Comparison of ENCODE assay signal across 1 cellular context in the genomic region with DNA sequence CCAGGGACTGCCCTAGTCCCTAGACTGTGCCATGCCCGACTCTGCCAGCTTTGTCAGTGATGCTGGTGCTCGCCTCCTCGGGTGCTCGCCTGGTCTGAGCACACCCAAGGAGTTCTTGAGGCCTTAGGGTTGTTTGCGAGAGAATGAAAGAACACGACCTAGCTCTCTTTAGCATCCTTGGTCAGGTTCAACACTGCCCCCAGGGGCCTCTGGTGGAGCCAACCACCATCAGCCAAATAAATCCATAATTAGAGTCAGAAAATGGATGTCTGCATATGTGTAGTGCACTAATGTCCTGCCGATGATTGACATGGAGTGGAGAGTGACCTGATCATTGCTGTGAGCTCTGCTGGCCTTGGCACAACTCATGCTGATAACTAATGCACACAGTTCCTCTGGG.
TF ChIP-seq lines count a peak whose summit lies in the region.

No MANE protein-coding gene starts in this region.

TF ChIP-seq in GM23338, 12 proteins besides CTCF, POLR2A, EP300 and RAD21 (continued from another document):
- TF ChIP-seq, protein P1, sequence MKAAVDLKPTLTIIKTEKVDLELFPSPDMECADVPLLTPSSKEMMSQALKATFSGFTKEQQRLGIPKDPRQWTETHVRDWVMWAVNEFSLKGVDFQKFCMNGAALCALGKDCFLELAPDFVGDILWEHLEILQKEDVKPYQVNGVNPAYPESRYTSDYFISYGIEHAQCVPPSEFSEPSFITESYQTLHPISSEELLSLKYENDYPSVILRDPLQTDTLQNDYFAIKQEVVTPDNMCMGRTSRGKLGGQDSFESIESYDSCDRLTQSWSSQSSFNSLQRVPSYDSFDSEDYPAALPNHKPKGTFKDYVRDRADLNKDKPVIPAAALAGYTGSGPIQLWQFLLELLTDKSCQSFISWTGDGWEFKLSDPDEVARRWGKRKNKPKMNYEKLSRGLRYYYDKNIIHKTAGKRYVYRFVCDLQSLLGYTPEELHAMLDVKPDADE (IDR thresholded peaks at IDR 0.05) = no peak
- TF ChIP-seq, protein P2, sequence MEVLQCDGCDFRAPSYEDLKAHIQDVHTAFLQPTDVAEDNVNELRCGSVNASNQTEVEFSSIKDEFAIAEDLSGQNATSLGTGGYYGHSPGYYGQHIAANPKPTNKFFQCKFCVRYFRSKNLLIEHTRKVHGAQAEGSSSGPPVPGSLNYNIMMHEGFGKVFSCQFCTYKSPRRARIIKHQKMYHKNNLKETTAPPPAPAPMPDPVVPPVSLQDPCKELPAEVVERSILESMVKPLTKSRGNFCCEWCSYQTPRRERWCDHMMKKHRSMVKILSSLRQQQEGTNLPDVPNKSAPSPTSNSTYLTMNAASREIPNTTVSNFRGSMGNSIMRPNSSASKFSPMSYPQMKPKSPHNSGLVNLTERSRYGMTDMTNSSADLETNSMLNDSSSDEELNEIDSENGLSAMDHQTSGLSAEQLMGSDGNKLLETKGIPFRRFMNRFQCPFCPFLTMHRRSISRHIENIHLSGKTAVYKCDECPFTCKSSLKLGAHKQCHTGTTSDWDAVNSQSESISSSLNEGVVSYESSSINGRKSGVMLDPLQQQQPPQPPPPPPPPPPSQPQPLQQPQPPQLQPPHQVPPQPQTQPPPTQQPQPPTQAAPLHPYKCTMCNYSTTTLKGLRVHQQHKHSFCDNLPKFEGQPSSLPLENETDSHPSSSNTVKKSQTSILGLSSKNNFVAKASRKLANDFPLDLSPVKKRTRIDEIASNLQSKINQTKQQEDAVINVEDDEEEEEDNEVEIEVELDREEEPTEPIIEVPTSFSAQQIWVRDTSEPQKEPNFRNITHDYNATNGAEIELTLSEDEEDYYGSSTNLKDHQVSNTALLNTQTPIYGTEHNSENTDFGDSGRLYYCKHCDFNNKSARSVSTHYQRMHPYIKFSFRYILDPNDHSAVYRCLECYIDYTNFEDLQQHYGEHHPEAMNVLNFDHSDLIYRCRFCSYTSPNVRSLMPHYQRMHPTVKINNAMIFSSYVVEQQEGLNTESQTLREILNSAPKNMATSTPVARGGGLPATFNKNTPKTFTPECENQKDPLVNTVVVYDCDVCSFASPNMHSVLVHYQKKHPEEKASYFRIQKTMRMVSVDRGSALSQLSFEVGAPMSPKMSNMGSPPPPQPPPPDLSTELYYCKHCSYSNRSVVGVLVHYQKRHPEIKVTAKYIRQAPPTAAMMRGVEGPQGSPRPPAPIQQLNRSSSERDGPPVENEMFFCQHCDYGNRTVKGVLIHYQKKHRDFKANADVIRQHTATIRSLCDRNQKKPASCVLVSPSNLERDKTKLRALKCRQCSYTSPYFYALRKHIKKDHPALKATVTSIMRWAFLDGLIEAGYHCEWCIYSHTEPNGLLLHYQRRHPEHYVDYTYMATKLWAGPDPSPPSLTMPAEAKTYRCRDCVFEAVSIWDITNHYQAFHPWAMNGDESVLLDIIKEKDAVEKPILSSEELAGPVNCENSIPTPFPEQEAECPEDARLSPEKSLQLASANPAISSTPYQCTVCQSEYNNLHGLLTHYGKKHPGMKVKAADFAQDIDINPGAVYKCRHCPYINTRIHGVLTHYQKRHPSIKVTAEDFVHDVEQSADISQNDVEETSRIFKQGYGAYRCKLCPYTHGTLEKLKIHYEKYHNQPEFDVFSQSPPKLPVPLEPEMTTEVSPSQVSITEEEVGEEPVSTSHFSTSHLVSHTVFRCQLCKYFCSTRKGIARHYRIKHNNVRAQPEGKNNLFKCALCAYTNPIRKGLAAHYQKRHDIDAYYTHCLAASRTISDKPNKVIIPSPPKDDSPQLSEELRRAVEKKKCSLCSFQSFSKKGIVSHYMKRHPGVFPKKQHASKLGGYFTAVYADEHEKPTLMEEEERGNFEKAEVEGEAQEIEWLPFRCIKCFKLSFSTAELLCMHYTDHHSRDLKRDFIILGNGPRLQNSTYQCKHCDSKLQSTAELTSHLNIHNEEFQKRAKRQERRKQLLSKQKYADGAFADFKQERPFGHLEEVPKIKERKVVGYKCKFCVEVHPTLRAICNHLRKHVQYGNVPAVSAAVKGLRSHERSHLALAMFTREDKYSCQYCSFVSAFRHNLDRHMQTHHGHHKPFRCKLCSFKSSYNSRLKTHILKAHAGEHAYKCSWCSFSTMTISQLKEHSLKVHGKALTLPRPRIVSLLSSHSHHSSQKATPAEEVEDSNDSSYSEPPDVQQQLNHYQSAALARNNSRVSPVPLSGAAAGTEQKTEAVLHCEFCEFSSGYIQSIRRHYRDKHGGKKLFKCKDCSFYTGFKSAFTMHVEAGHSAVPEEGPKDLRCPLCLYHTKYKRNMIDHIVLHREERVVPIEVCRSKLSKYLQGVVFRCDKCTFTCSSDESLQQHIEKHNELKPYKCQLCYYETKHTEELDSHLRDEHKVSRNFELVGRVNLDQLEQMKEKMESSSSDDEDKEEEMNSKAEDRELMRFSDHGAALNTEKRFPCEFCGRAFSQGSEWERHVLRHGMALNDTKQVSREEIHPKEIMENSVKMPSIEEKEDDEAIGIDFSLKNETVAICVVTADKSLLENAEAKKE (CRISPR knock-in tag; IDR thresholded peaks at IDR 0.05) = no peak
- TF ChIP-seq JUNB (IDR thresholded peaks at IDR 0.05; ENCODE audit: unreplicated experiment) (no peak), CREB1 (CRISPR knock-in tag; IDR thresholded peaks at IDR 0.05; ENCODE audit: low read depth) (no peak), NANOG (IDR thresholded peaks at IDR 0.05; ENCODE audit: borderline replicate concordance) (no peak), ZNF114 (CRISPR knock-in tag; IDR thresholded peaks at IDR 0.05) (no peak), POLR2AphosphoS5 (IDR thresholded peaks at IDR 0.05; ENCODE audit: low read depth) (no peak)
- TF ChIP-seq, protein P3, sequence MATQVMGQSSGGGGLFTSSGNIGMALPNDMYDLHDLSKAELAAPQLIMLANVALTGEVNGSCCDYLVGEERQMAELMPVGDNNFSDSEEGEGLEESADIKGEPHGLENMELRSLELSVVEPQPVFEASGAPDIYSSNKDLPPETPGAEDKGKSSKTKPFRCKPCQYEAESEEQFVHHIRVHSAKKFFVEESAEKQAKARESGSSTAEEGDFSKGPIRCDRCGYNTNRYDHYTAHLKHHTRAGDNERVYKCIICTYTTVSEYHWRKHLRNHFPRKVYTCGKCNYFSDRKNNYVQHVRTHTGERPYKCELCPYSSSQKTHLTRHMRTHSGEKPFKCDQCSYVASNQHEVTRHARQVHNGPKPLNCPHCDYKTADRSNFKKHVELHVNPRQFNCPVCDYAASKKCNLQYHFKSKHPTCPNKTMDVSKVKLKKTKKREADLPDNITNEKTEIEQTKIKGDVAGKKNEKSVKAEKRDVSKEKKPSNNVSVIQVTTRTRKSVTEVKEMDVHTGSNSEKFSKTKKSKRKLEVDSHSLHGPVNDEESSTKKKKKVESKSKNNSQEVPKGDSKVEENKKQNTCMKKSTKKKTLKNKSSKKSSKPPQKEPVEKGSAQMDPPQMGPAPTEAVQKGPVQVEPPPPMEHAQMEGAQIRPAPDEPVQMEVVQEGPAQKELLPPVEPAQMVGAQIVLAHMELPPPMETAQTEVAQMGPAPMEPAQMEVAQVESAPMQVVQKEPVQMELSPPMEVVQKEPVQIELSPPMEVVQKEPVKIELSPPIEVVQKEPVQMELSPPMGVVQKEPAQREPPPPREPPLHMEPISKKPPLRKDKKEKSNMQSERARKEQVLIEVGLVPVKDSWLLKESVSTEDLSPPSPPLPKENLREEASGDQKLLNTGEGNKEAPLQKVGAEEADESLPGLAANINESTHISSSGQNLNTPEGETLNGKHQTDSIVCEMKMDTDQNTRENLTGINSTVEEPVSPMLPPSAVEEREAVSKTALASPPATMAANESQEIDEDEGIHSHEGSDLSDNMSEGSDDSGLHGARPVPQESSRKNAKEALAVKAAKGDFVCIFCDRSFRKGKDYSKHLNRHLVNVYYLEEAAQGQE (IDR thresholded peaks at IDR 0.05; ENCODE audit: unreplicated experiment) = no peak
